22 cellular contexts compared by ENCODE assay signal in the genomic region with DNA sequence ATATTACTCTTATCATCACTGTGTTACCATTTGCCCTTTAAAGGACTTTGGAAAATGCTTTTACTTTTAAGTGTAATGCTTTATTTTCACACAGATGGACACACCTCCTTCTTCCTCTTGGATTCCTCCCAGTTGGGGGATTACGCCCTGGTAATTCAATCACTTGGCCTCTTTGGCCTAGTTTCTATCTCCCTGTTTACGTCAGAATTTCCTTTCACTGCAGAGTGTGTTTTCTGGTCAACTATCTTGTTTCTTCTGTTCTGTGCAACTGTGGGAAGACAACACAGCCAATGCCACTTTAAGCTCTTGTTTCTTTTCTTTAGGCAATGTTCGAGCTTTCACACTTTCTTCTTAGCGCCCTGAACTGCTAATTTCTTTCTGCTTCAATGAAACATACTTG.
DNase-seq lines count a peak whose midpoint lies in the region; ATAC-seq, FAIRE-seq and TF ChIP-seq lines count a peak whose summit lies in the region.
"Had no signal": no experiment of that assay in that cellular context is flagged by ENCODE, and none has a peak within 500 bp of the region (broad histone marks: within the 10 kb centered on the region; RNA-seq: fewer than 3 reads in every experiment).

No MANE protein-coding gene starts in this region.

- in situ Hi-C loops in HepG2 (cut with HindIII; ENCODE audit: extremely low pct_ligation_motif_present, low pct_unique_long_range_greater_than_20kb), result no loop called here

- CTCF ChIA-PET in HepG2 (lab: Yijun Ruan, JAX; ENCODE audit: low intra/inter-chr PET ratio, low total read pairs), result no interaction called here

- no peak overlapping the region for H3K4me2 ChIP-seq in HepG2 (ENCODE audit: low read depth, low read length)
- H3K4me2 ChIP-seq: A549, BLaER1 had no signal

- H3K27me3 Mint-ChIP-seq in progenitor cell of endocrine pancreas, result peaks cover 3% of the 10 kb centered on the region

- H3K4me1 ChIP-seq in liver (ENCODE audit: control insufficient read depth in 4 of 4, insufficient read depth in 4 of 4, low read length in 3 of 4) (no peaks in the 10 kb centered on the region), HepG2 (ENCODE audit: insufficient read depth, low read length) (no peaks in the 10 kb centered on the region), left ventricle myocardium inferior (peaks cover 48% of the 10 kb centered on the region), esophagus squamous epithelium (peaks cover 0 to 7% (median 0%) of the 10 kb centered on the region in 3 donors), adrenal gland (replicated peaks in 1 of 2) (no peaks in the 10 kb centered on the region)
- H3K4me1 ChIP-seq: A549, BLaER1, foreskin keratinocyte, upper lobe of left lung had no signal

- no peaks in the 10 kb centered on the region for H3K27me3 ChIP-seq in liver (ENCODE audit: control insufficient read depth in 4 of 4, insufficient read depth in 4 of 4, low read length in 3 of 4)
- H3K27me3 ChIP-seq in HepG2 (ENCODE audit: control insufficient read depth in 1 of 2, insufficient read depth in 2 of 2, low read length in 2 of 2), result peaks cover 0 to 4% of the 10 kb centered on the region in 2 experiments; a peak in 2 of 5 replicates
- H3K27me3 ChIP-seq in left ventricle myocardium inferior (ENCODE audit: low read depth), result no peaks in the 10 kb centered on the region
- H3K27me3 ChIP-seq in esophagus squamous epithelium, result no peaks in the 10 kb centered on the region
- H3K27me3 ChIP-seq in adrenal gland, result no peaks in the 10 kb centered on the region
- H3K27me3 ChIP-seq: BLaER1, foreskin keratinocyte, upper lobe of left lung had no signal

- DNase-seq in HepG2 (ENCODE audit: low spot score) (no peak), left ventricle myocardium inferior (no peak), progenitor cell of endocrine pancreas (ENCODE audit: low spot score, unreplicated experiment) (no peak), esophagus squamous epithelium (lab: John Stamatoyannopoulos, UW) (no peak), adrenal gland (no peak)
- no peak for DNase-seq in activated naive CD4-positive, alpha-beta T cell treated with anti-CD3 and anti-CD28 coated beads, Interleukin-2, amount 50 U/mL, for 16 hours
- DNase-seq: activated CD4-positive, alpha-beta T cell treated with anti-CD3 and anti-CD28 coated beads, Interleukin-2, amount 50 U/mL, for 1 hour; activated gamma-delta T cell treated with Interleukin-2 at 50 U/mL for 16 hours; Calu3; EL; endodermal cell; foreskin keratinocyte; H7; Kasumi-1; NCI-H1092; NCI-H510A; stimulated activated naive CD8-positive, alpha-beta T cell treated with anti-CD3 and anti-CD28 coated beads, Interleukin-15, Interleukin-2, amounts not matched to agents 100 U/mL and 50 U/mL, for 24 hours; upper lobe of left lung had no signal

- BruUV-seq in HepG2 (replicated peaks; lab: Mats Ljungman, UMichigan), result no TSS peak

- ATAC-seq in HepG2, result no peak
- ATAC-seq in GM21528 (IDR thresholded peaks at IDR 0.05; ENCODE audit: low FRiP score, unreplicated experiment), result no peak
- ATAC-seq: A549; foreskin keratinocyte; stimulated activated naive CD8-positive, alpha-beta T cell treated with anti-CD3 and anti-CD28 coated beads, Interleukin-15, Interleukin-2, amounts not matched to agents 100 U/mL and 50 U/mL, for 24 hours had no signal

- no peaks in the 10 kb centered on the region for H3K9me3 Mint-ChIP-seq in progenitor cell of endocrine pancreas (ENCODE audit: low read depth)

- no peak overlapping the region for H3K9ac ChIP-seq in liver (ENCODE audit: low read depth in 1 of 2, low read length in 2 of 2)
- no peak overlapping the region for H3K9ac ChIP-seq in HepG2 (ENCODE audit: insufficient read depth, low read depth, low read length)
- H3K9ac ChIP-seq: BLaER1 had no signal

- no peaks in the 10 kb centered on the region for H4K20me1 ChIP-seq in HepG2 (ENCODE audit: insufficient read depth, low read length)
- H4K20me1 ChIP-seq: BLaER1 had no signal

- no peaks in the 10 kb centered on the region for H3K9me3 ChIP-seq in liver (ENCODE audit: control insufficient read depth in 4 of 4, low read length in 3 of 4)
- no peaks in the 10 kb centered on the region for H3K9me3 ChIP-seq in HepG2 (ENCODE audit: low read length)
- no peaks in the 10 kb centered on the region for H3K9me3 ChIP-seq in left ventricle myocardium inferior (replicated peaks)
- no peaks in the 10 kb centered on the region for H3K9me3 ChIP-seq in esophagus squamous epithelium
- no peaks in the 10 kb centered on the region for H3K9me3 ChIP-seq in adrenal gland (replicated peaks in 1 of 3)
- H3K9me3 ChIP-seq: A549, BLaER1, upper lobe of left lung had no signal

- H3K4me3 ChIP-seq in liver (ENCODE audit: low read depth in 1 of 3, low read length in 3 of 3), result no peak overlapping the region
- H3K4me3 ChIP-seq in HepG2 (replicated peaks in 1 of 3; ENCODE audit: insufficient read depth in 1 of 3, low read depth in 2 of 3, low read length in 3 of 3), result no peak overlapping the region
- H3K4me3 ChIP-seq in left ventricle myocardium inferior, result no peak overlapping the region
- H3K4me3 ChIP-seq in esophagus squamous epithelium, result no peak overlapping the region
- no peak overlapping the region for H3K4me3 ChIP-seq in adrenal gland
- H3K4me3 ChIP-seq: A549, BLaER1, upper lobe of left lung had no signal

- H3K4me3 Mint-ChIP-seq in progenitor cell of endocrine pancreas (ENCODE audit: low read depth), result no peak overlapping the region
- H3K4me3 Mint-ChIP-seq: endodermal cell had no signal

- H3K27ac Mint-ChIP-seq in progenitor cell of endocrine pancreas, result peak overlapping the region; percentile 34
- H3K27ac Mint-ChIP-seq: endodermal cell had no signal

- no peaks in the 10 kb centered on the region for H3K4me1 Mint-ChIP-seq in progenitor cell of endocrine pancreas (ENCODE audit: low read depth)

- TF ChIP-seq RAD21 in liver (IDR thresholded peaks at IDR 0.05) (no peak), HepG2 (CRISPR knock-in tag; IDR thresholded peaks at IDR 0.05) (no peak)

- no peak overlapping the region for H2AFZ ChIP-seq in HepG2 (ENCODE audit: low read length)

- H3K27ac ChIP-seq in liver (ENCODE audit: low read depth in 1 of 2, low read length in 2 of 2) (no peak overlapping the region), HepG2 (ENCODE audit: extremely low read length, insufficient read depth, low read length) (no peak overlapping the region), left ventricle myocardium inferior (replicated peaks) (peak overlapping the region; percentile 84), esophagus squamous epithelium (peak overlapping the region in 1 of 4 donors; percentile 2), adrenal gland (no peak overlapping the region)
- H3K27ac ChIP-seq: A549, BLaER1, foreskin keratinocyte, upper lobe of left lung had no signal

- no peaks in the 10 kb centered on the region for H3K79me2 ChIP-seq in HepG2 (ENCODE audit: insufficient read depth, low read length)

- H3K36me3 ChIP-seq in liver (ENCODE audit: control insufficient read depth in 4 of 4, insufficient read depth in 3 of 4, low read depth in 1 of 4, low read length in 3 of 4) (no peaks in the 10 kb centered on the region), HepG2 (replicated peaks in 1 of 2; ENCODE audit: control insufficient read depth in 1 of 2, insufficient read depth in 2 of 2, low read length in 2 of 2) (no peaks in the 10 kb centered on the region), left ventricle myocardium inferior (no peaks in the 10 kb centered on the region), esophagus squamous epithelium (no peaks in the 10 kb centered on the region), adrenal gland (replicated peaks in 1 of 2) (no peaks in the 10 kb centered on the region)
- H3K36me3 ChIP-seq: BLaER1, upper lobe of left lung had no signal

- POLR2A ChIA-PET in HepG2 (lab: Yijun Ruan, JAX), result no interaction called here

- 65% methylated on average over 4 of the region's 4 CpGs for WGBS in liver
- 33% methylated on average over 4 of the region's 4 CpGs for WGBS in HepG2 (ENCODE audit: low lambda C conversion rate)
- WGBS in esophagus squamous epithelium, 2 donors, result 56% methylated on average over 4 of the region's 4 CpGs
- 64 to 75% (median 71%) methylated on average over 4 of the region's 4 CpGs for WGBS in adrenal gland, 4 donors

- TF ChIP-seq POLR2A in HepG2 (IDR thresholded peaks at IDR 0.05; ENCODE audit: insufficient read depth in 1 of 2, low read depth in 2 of 2, low read length in 2 of 2) (no peak), esophagus squamous epithelium (IDR thresholded peaks at IDR 0.05) (no peak), adrenal gland (IDR thresholded peaks at IDR 0.05) (no peak)

- intact Hi-C loops in HepG2 (cut with micrococcal nuclease; ENCODE audit: unreplicated experiment), result no loop called here
- intact Hi-C loops in left ventricle myocardium inferior (cut with micrococcal nuclease), result no loop called here
- intact Hi-C loops in esophagus squamous epithelium (cut with DNase I), result no loop called here
- intact Hi-C loops in adrenal gland (cut with DNase I), result no loop called here

- no peaks in the 10 kb centered on the region for H3K36me3 Mint-ChIP-seq in progenitor cell of endocrine pancreas (ENCODE audit: insufficient read depth)

- TF ChIP-seq EP300 in HepG2 (IDR thresholded peaks at IDR 0.05; ENCODE audit: low read depth in 2 of 2, low read length in 2 of 2), result no peak
- no peak for TF ChIP-seq EP300 in HepG2 (CRISPR knock-in tag; IDR thresholded peaks at IDR 0.05; ENCODE audit: borderline replicate concordance)

- TF ChIP-seq CTCF in liver (IDR thresholded peaks at IDR 0.05; ENCODE audit: low read depth, low read length, missing input control) (no peak), HepG2 (CRISPR knock-in tag; IDR thresholded peaks at IDR 0.05) (no peak), left ventricle myocardium inferior (IDR thresholded peaks at IDR 0.05; ENCODE audit: borderline replicate concordance) (no peak), progenitor cell of endocrine pancreas (IDR thresholded peaks at IDR 0.05; ENCODE audit: unreplicated experiment) (no peak), esophagus squamous epithelium (IDR thresholded peaks at IDR 0.05) (no peak), adrenal gland (IDR thresholded peaks at IDR 0.05) (no peak)

- FAIRE-seq in HepG2 (lab: Jason Lieb, UNC), result no peak
- FAIRE-seq: A549 had no signal

TF ChIP-seq in liver, 16 proteins besides CTCF, POLR2A, EP300 and RAD21 (continues in another document):
- peak; percentile 17 for TF ChIP-seq SP1 (IDR thresholded peaks at IDR 0.05)
- peak; percentile 48 for TF ChIP-seq NR2F2 (IDR thresholded peaks at IDR 0.05)
- TF ChIP-seq, protein P1, sequence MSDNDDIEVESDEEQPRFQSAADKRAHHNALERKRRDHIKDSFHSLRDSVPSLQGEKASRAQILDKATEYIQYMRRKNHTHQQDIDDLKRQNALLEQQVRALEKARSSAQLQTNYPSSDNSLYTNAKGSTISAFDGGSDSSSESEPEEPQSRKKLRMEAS (IDR thresholded peaks at IDR 0.05), result no peak
- no peak for TF ChIP-seq GABPA (IDR thresholded peaks at IDR 0.05 in 1 of 2, conservative IDR thresholded peaks at IDR 0.05 in 1 of 2)

TF ChIP-seq in HepG2, 621 proteins besides CTCF, POLR2A, EP300 and RAD21 (continues in another document):
- no peak for TF ChIP-seq NCOA1 (CRISPR knock-in tag; IDR thresholded peaks at IDR 0.05)
- TF ChIP-seq ZNF260 (CRISPR knock-in tag; IDR thresholded peaks at IDR 0.05; ENCODE audit: borderline replicate concordance, low read depth), result no peak
- no peak for TF ChIP-seq REPIN1 (CRISPR knock-in tag; IDR thresholded peaks at IDR 0.05; ENCODE audit: borderline replicate concordance, low read depth)
